ENCODE assay signal across 8 cellular contexts in genomic region chr4:113049421-113050355, GRCh38. TPM values are rescaled to one million over a fixed set of nuclear protein-coding genes. Genes with fewer than 3 reads are reported as not detected.
DNase-seq lines count a peak whose midpoint lies in the region; ATAC-seq and TF ChIP-seq lines count a peak whose summit lies in the region.

Gene ANK2 (plus strand): TSS chr4:113049653. CDS start chr4:113049729, 76 bp downstream.

- H3K27ac ChIP-seq in foreskin keratinocyte: no peak within 1 kb of the TSS

- DNase-seq in DMS79 treated with DMSO at 0.1 percent for 48 hours (lab: John Stamatoyannopoulos, UW): peak; percentile 66
- DNase-seq in NCI-H524 treated with DMSO at 0.1 percent for 48 hours (lab: John Stamatoyannopoulos, UW): peak; percentile 9
- no peak for DNase-seq in foreskin keratinocyte
- peak; percentile 42 for DNase-seq in occipital lobe (lab: John Stamatoyannopoulos, UW)
- no peak for DNase-seq in stimulated activated naive CD8-positive, alpha-beta T cell treated with anti-CD3 and anti-CD28 coated beads, Interleukin-15, Interleukin-2, amounts not matched to agents 100 U/mL and 50 U/mL, for 24 hours
- no peak for DNase-seq in kidney glomerular epithelial cell (lab: John Stamatoyannopoulos, UW)
- no peak for DNase-seq in activated T-cell treated with anti-CD3 and anti-CD28 coated beads, Interleukin-2, amount 50 U/mL, for 48 hours

- no peak for TF ChIP-seq CTCF in foreskin keratinocyte (conservative IDR thresholded peaks at IDR 0.05)

- no peaks in the 10 kb centered on the region for H3K4me1 ChIP-seq in foreskin keratinocyte

- H3K27me3 ChIP-seq in foreskin keratinocyte: peaks cover 32% of the 10 kb centered on the region

- ATAC-seq in foreskin keratinocyte (peak; percentile 39), GM21381 (IDR thresholded peaks at IDR 0.05; ENCODE audit: unreplicated experiment) (no peak)
- ATAC-seq in stimulated activated naive CD8-positive, alpha-beta T cell treated with anti-CD3 and anti-CD28 coated beads, Interleukin-15, Interleukin-2, amounts not matched to agents 100 U/mL and 50 U/mL, for 24 hours: no peak

RNA-seq across cellular contexts. Expression of gene ANK2, which starts in this region (rescaled TPM):
- total RNA-seq in foreskin keratinocyte (0.60 and 1.2 TPM in 2 replicates), occipital lobe (648 TPM)
- 0.11 and 0.13 TPM in 2 replicates for polyA plus RNA-seq in foreskin keratinocyte

Comparison
In these comparisons a context has a peak if more than half of its experiments do, and no peak if none do; other contexts are left out.
1. RNA of gene ANK2 (total RNA-seq): 648 TPM in occipital lobe (single experiment); 0.60 to 1.2 TPM in foreskin keratinocyte; every median in the first group is over 100 times any median in the second.
2. DNase-seq: peak in DMS79 treated with DMSO at 0.1 percent for 48 hours (single experiment), NCI-H524 treated with DMSO at 0.1 percent for 48 hours (single experiment) and occipital lobe (single experiment); none in foreskin keratinocyte (0 of 2), stimulated activated naive CD8-positive, alpha-beta T cell treated with anti-CD3 and anti-CD28 coated beads, Interleukin-15, Interleukin-2, amounts not matched to agents 100 U/mL and 50 U/mL, for 24 hours (single experiment), kidney glomerular epithelial cell (single experiment) and activated T-cell treated with anti-CD3 and anti-CD28 coated beads, Interleukin-2, amount 50 U/mL, for 48 hours (0 of 2).